Comparison of ENCODE assay signal across 1 cellular context in the genomic region with DNA sequence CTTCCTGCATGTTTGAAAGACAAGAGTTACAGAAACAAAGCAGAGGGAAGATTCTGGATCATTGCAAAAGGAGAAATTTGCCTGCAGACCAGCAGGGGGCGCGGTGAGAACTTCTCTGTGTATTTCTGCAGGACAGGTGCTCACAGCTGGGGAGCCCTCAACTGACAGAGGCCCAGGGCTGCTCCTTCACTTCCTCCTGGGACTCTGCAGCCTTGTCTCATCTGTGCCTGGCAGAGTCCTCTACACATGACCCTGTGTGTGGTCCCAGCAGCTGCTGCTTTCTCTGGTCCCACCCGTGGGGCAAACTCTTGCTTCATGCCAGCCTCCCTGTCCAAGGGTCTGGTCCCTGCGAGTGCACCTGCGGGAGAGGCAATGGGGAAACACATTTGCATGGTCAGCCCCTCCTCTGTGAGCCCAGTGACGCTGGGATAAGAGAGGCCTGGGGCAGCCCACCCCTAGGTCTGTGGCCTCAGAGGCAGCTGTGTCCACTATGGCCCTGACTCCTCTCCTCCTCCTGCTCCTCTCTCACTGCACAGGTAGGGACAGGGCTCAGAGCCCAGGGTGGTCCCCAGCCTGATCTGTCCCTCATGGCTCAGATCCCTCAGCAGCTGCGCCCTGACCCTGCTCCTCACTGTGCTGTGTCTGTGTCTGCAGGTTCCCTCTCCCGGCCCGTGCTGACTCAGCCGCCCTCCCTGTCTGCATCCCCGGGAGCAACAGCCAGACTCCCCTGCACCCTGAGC.
A peak's percentile ranks its signal among the peaks of the same experiment; 100 is the strongest.
TF ChIP-seq lines count a peak whose summit lies in the region.

No MANE protein-coding gene starts in this region.

TF ChIP-seq in K562, 482 proteins besides CTCF, POLR2A, EP300 and RAD21 (continued from another document and continues in another):
- TF ChIP-seq, protein P1, sequence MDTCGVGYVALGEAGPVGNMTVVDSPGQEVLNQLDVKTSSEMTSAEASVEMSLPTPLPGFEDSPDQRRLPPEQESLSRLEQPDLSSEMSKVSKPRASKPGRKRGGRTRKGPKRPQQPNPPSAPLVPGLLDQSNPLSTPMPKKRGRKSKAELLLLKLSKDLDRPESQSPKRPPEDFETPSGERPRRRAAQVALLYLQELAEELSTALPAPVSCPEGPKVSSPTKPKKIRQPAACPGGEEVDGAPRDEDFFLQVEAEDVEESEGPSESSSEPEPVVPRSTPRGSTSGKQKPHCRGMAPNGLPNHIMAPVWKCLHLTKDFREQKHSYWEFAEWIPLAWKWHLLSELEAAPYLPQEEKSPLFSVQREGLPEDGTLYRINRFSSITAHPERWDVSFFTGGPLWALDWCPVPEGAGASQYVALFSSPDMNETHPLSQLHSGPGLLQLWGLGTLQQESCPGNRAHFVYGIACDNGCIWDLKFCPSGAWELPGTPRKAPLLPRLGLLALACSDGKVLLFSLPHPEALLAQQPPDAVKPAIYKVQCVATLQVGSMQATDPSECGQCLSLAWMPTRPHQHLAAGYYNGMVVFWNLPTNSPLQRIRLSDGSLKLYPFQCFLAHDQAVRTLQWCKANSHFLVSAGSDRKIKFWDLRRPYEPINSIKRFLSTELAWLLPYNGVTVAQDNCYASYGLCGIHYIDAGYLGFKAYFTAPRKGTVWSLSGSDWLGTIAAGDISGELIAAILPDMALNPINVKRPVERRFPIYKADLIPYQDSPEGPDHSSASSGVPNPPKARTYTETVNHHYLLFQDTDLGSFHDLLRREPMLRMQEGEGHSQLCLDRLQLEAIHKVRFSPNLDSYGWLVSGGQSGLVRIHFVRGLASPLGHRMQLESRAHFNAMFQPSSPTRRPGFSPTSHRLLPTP (IDR thresholded peaks at IDR 0.05; ENCODE audit: borderline replicate concordance, extremely low read depth, insufficient read length): no peak
- TF ChIP-seq CBFB (CRISPR knock-in tag; IDR thresholded peaks at IDR 0.05): peak; percentile 38; the same call in 1 of the 2 replicates
- 0 out of 2 replicates have a peak, but pooled peaks have one; percentile 39 for TF ChIP-seq GTF2F1 (IDR thresholded peaks at IDR 0.05; ENCODE audit: low read depth, low read length)
- no peak for TF ChIP-seq ESRRB (CRISPR knock-in tag; IDR thresholded peaks at IDR 0.05; ENCODE audit: borderline replicate concordance)
- 0 out of 4 replicates have a peak, but pooled peaks of 1 of the 2 experiments have one; percentile 22 for TF ChIP-seq KDM4B (IDR thresholded peaks at IDR 0.05; ENCODE audit: borderline replicate concordance in 2 of 2, low read depth in 1 of 2)
- TF ChIP-seq NR2F6 (CRISPR knock-in tag; IDR thresholded peaks at IDR 0.05): no peak
- 0 out of 2 replicates have a peak, but pooled peaks have one; percentile 74 for TF ChIP-seq ZNF695 (CRISPR knock-in tag; IDR thresholded peaks at IDR 0.05)
- no peak for TF ChIP-seq BRCA1 (IDR thresholded peaks at IDR 0.05)
- peak; percentile 85; the same call in 1 of the 2 replicates for TF ChIP-seq BRCA1 (CRISPR knock-in tag; IDR thresholded peaks at IDR 0.05)
- no peak for TF ChIP-seq SIN3A (IDR thresholded peaks at IDR 0.05; ENCODE audit: borderline replicate concordance in 2 of 2, control insufficient read depth in 1 of 2, low read depth in 2 of 2, low read length in 2 of 2)
- no peak for TF ChIP-seq ZBTB8A (IDR thresholded peaks at IDR 0.05; ENCODE audit: partially characterized antibody)
- peak; percentile 77; the same call in 1 of the 2 replicates for TF ChIP-seq ZNF408 (CRISPR knock-in tag; IDR thresholded peaks at IDR 0.05; ENCODE audit: low read depth)
- TF ChIP-seq MEF2A (IDR thresholded peaks at IDR 0.05; ENCODE audit: control insufficient read depth, low read depth, low read length): no peak
- TF ChIP-seq ZNF644 (tag; IDR thresholded peaks at IDR 0.05; ENCODE audit: low read depth): no peak
- TF ChIP-seq GABPB1 (CRISPR knock-in tag; IDR thresholded peaks at IDR 0.05): no peak
- no peak for TF ChIP-seq KDM2B (CRISPR knock-in tag; IDR thresholded peaks at IDR 0.05)
- TF ChIP-seq ZBED1 (IDR thresholded peaks at IDR 0.05): 0 out of 2 replicates have a peak, but pooled peaks have one; percentile 39
- TF ChIP-seq ZNF830 (CRISPR knock-in tag; IDR thresholded peaks at IDR 0.05): no peak
- TF ChIP-seq CEBPB (tag; IDR thresholded peaks at IDR 0.05): peak; percentile 62; the same call in 1 of the 2 replicates
- TF ChIP-seq, protein P2, sequence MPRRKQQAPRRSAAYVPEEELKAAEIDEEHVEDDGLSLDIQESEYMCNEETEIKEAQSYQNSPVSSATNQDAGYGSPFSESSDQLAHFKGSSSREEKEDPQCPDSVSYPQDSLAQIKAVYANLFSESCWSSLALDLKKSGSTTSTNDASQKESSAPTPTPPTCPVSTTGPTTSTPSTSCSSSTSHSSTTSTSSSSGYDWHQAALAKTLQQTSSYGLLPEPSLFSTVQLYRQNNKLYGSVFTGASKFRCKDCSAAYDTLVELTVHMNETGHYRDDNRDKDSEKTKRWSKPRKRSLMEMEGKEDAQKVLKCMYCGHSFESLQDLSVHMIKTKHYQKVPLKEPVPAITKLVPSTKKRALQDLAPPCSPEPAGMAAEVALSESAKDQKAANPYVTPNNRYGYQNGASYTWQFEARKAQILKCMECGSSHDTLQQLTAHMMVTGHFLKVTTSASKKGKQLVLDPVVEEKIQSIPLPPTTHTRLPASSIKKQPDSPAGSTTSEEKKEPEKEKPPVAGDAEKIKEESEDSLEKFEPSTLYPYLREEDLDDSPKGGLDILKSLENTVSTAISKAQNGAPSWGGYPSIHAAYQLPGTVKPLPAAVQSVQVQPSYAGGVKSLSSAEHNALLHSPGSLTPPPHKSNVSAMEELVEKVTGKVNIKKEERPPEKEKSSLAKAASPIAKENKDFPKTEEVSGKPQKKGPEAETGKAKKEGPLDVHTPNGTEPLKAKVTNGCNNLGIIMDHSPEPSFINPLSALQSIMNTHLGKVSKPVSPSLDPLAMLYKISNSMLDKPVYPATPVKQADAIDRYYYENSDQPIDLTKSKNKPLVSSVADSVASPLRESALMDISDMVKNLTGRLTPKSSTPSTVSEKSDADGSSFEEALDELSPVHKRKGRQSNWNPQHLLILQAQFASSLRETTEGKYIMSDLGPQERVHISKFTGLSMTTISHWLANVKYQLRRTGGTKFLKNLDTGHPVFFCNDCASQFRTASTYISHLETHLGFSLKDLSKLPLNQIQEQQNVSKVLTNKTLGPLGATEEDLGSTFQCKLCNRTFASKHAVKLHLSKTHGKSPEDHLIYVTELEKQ (CRISPR knock-in tag; IDR thresholded peaks at IDR 0.05): peak; percentile 21; the same call in 1 of the 2 replicates
- TF ChIP-seq PURB (CRISPR knock-in tag; IDR thresholded peaks at IDR 0.05; ENCODE audit: low read depth): no peak
- 0 out of 2 replicates have a peak, but pooled peaks have one; percentile 23 for TF ChIP-seq JUN (IDR thresholded peaks at IDR 0.05; ENCODE audit: borderline replicate concordance, low read depth, low read length)
- TF ChIP-seq JUN (CRISPR knock-in tag; IDR thresholded peaks at IDR 0.05; ENCODE audit: borderline replicate concordance): no peak
- no peak for TF ChIP-seq BRD9 (IDR thresholded peaks at IDR 0.05; ENCODE audit: low read depth, partially characterized antibody)
- TF ChIP-seq FOXM1 (IDR thresholded peaks at IDR 0.05; ENCODE audit: low read depth): no peak
- TF ChIP-seq FOXM1 (CRISPR knock-in tag; IDR thresholded peaks at IDR 0.05; ENCODE audit: low read depth): no peak
- TF ChIP-seq ZNF518B (CRISPR knock-in tag; IDR thresholded peaks at IDR 0.05): no peak
- 0 out of 2 replicates have a peak, but pooled peaks have one; percentile 6 for TF ChIP-seq ZFP1 (CRISPR knock-in tag; IDR thresholded peaks at IDR 0.05)
- no peak for TF ChIP-seq YBX1 (IDR thresholded peaks at IDR 0.05)
- peak; percentile 54; the same call in 1 of the 2 replicates for TF ChIP-seq E2F3 (CRISPR knock-in tag; IDR thresholded peaks at IDR 0.05)
- TF ChIP-seq ZNF57 (CRISPR knock-in tag; IDR thresholded peaks at IDR 0.05): peak; percentile 62; the same call in 1 of the 2 replicates
- TF ChIP-seq TCF15 (CRISPR knock-in tag; IDR thresholded peaks at IDR 0.05): peak; percentile 78; the same call in 1 of the 2 replicates
- TF ChIP-seq ILK (tag; IDR thresholded peaks at IDR 0.05; ENCODE audit: borderline replicate concordance, low read depth): no peak
- TF ChIP-seq PHB (CRISPR knock-in tag; IDR thresholded peaks at IDR 0.05): 0 out of 2 replicates have a peak, but pooled peaks have one; percentile 67
- TF ChIP-seq LARP7 (IDR thresholded peaks at IDR 0.05): no peak
- peak; percentile 48; the same call in 1 of the 2 replicates for TF ChIP-seq E2F4 (CRISPR knock-in tag; IDR thresholded peaks at IDR 0.05; ENCODE audit: low read depth)
- no peak for TF ChIP-seq ZC3H4 (CRISPR knock-in tag; IDR thresholded peaks at IDR 0.05; ENCODE audit: borderline replicate concordance)
- TF ChIP-seq, protein P3, sequence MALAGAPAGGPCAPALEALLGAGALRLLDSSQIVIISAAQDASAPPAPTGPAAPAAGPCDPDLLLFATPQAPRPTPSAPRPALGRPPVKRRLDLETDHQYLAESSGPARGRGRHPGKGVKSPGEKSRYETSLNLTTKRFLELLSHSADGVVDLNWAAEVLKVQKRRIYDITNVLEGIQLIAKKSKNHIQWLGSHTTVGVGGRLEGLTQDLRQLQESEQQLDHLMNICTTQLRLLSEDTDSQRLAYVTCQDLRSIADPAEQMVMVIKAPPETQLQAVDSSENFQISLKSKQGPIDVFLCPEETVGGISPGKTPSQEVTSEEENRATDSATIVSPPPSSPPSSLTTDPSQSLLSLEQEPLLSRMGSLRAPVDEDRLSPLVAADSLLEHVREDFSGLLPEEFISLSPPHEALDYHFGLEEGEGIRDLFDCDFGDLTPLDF (CRISPR knock-in tag; IDR thresholded peaks at IDR 0.05): no peak; the same call in none of the 2 replicates
- TF ChIP-seq CBX3 (IDR thresholded peaks at IDR 0.05; ENCODE audit: borderline replicate concordance in 1 of 2, low read length in 2 of 2): peak in 1 of 2 experiments; percentile 19; a peak in 1 of 3 replicates
- peak; percentile 91; the same call in 1 of the 2 replicates for TF ChIP-seq ZC3H11A (IDR thresholded peaks at IDR 0.05; ENCODE audit: low read depth, low read length)
- TF ChIP-seq U2AF1 (optimal IDR thresholded peaks at IDR 0.05; ENCODE audit: low read depth, low read length): no peak
- no peak for TF ChIP-seq ZBTB49 (CRISPR knock-in tag; IDR thresholded peaks at IDR 0.05; ENCODE audit: borderline replicate concordance)
- TF ChIP-seq RB1 (IDR thresholded peaks at IDR 0.05; ENCODE audit: low read depth): peak; percentile 66; the same call in 1 of the 2 replicates
- peak in 1 of 2 experiments; percentile 36; a peak in 1 of 4 replicates for TF ChIP-seq NONO (IDR thresholded peaks at IDR 0.05; ENCODE audit: low read depth in 2 of 2, low read length in 1 of 2)
- no peak for TF ChIP-seq RBM15 (IDR thresholded peaks at IDR 0.05; ENCODE audit: insufficient read depth, low read length)
- TF ChIP-seq ZNF384 (IDR thresholded peaks at IDR 0.05; ENCODE audit: low read depth, low read length): peak; percentile 24
- no peak for TF ChIP-seq ZNF124 (CRISPR knock-in tag; IDR thresholded peaks at IDR 0.05)
- no peak for TF ChIP-seq ZNF12 (CRISPR knock-in tag; IDR thresholded peaks at IDR 0.05)
- TF ChIP-seq DDX20 (tag; IDR thresholded peaks at IDR 0.05; ENCODE audit: low read depth): no peak
- peak; percentile 46; the same call in 1 of the 2 replicates for TF ChIP-seq BHLHE40 (IDR thresholded peaks at IDR 0.05; ENCODE audit: low read length)
- no peak for TF ChIP-seq CBFA2T2 (conservative IDR thresholded peaks at IDR 0.05)
- TF ChIP-seq CHD4 (IDR thresholded peaks at IDR 0.05; ENCODE audit: insufficient read depth, insufficient replicate concordance, low read depth, low read length, poor library complexity, severe bottlenecking): no peak
